In genomic region chr16:18803569-18804462, GRCh38 we compare ENCODE assay signal across 9 cellular contexts. TPM values are rescaled to one million over a fixed set of nuclear protein-coding genes. Genes with fewer than 3 reads are reported as not detected.
DNase-seq lines count a peak whose midpoint lies in the region; ATAC-seq and TF ChIP-seq lines count a peak whose summit lies in the region.
"Had no signal": no experiment of that assay in that cellular context is flagged by ENCODE, and none has a peak within 500 bp of the region (broad histone marks: within the 10 kb centered on the region; RNA-seq: fewer than 3 reads in every experiment).

No MANE protein-coding gene starts in this region.

- H3K27ac ChIP-seq in 22Rv1 (peak overlapping the region; percentile 93), iPS-18a (ENCODE audit: low read length) (peak overlapping the region; percentile 42), vagina (no peak overlapping the region)

- peak overlapping the region; percentile 40 for H3K9ac ChIP-seq in iPS-18a (ENCODE audit: low read length)

- CTCF ChIA-PET in activated B cell treated with CpG ODN at 0.5 μM for 24 hours (lab: Charles Lee): interaction anchor here (1.7 to 3.4 kb wide), 2 partner anchors 13 to 163 kb away, joined by 4 to 31 read pairs; partner anchors contain the start of gene RPS15A

- H3K9me3 Mint-ChIP-seq in activated B cell treated with CpG ODN at 0.5 μM for 24 hours: no peaks in the 10 kb centered on the region

- H3K27me3 ChIP-seq in iPS-18a (ENCODE audit: control insufficient read depth, insufficient read depth, low read length): no peaks in the 10 kb centered on the region
- no peaks in the 10 kb centered on the region for H3K27me3 ChIP-seq in vagina

- no peak overlapping the region for H3K4me3 Mint-ChIP-seq in activated B cell treated with CpG ODN at 0.5 μM for 24 hours

- no peak for TF ChIP-seq CTCF in 22Rv1 (IDR thresholded peaks at IDR 0.05)
- no peak for TF ChIP-seq CTCF in GM13976 (IDR thresholded peaks at IDR 0.05; ENCODE audit: borderline replicate concordance, control extremely low read depth, extremely low read depth, insufficient read depth, missing control alignments)
- no peak for TF ChIP-seq CTCF in activated B cell treated with CpG ODN at 0.5 μM for 24 hours (IDR thresholded peaks at IDR 0.05)
- TF ChIP-seq CTCF in vagina (IDR thresholded peaks at IDR 0.05): no peak

- H3K9me3 ChIP-seq in iPS-18a (ENCODE audit: control insufficient read depth, low read depth, low read length) (no peaks in the 10 kb centered on the region), vagina (no peaks in the 10 kb centered on the region)
- H3K9me3 ChIP-seq: mucosa of descending colon had no signal

- in situ Hi-C loops in GM13976 (cut with MboI; ENCODE audit: low sequenced_read_pairs, unreplicated experiment): loop anchor here (10.0 kb wide), 1 partner anchor 161 kb away; no protein-coding TSS in a partner anchor

- peaks cover 33% of the 10 kb centered on the region for H3K4me1 Mint-ChIP-seq in activated B cell treated with CpG ODN at 0.5 μM for 24 hours

- H3K4me1 ChIP-seq in iPS-18a (ENCODE audit: control insufficient read depth, low read depth, low read length) (peaks cover 31% of the 10 kb centered on the region), vagina (peaks cover 34% of the 10 kb centered on the region)

- H3K36me3 ChIP-seq in iPS-18a (ENCODE audit: control insufficient read depth, low read depth, low read length) (peaks cover 17% of the 10 kb centered on the region), vagina (peaks cover 3 to 13% of the 10 kb centered on the region in 2 donors)

- H3K4me3 ChIP-seq in iPS-18a (ENCODE audit: low read length) (peak overlapping the region; percentile 16), vagina (no peak overlapping the region)
- H3K4me3 ChIP-seq: mucosa of descending colon had no signal

- H3K36me3 Mint-ChIP-seq in activated B cell treated with CpG ODN at 0.5 μM for 24 hours (ENCODE audit: low read depth): peaks cover 35% of the 10 kb centered on the region

- H3K27me3 Mint-ChIP-seq in activated B cell treated with CpG ODN at 0.5 μM for 24 hours: no peaks in the 10 kb centered on the region

- POLR2A ChIA-PET in activated B cell treated with CpG ODN at 0.5 μM for 24 hours (lab: Charles Lee): interaction anchor here (0.7 to 1.4 kb wide), 4 partner anchors 14 to 43 kb away, joined by 3 to 7 read pairs (median 4); partner anchors contain the start of gene RPS15A

- intact Hi-C loops in activated B cell treated with CpG ODN at 0.5 μM for 24 hours (cut with micrococcal nuclease) (loop anchor here (10.0 kb wide), 1 partner anchor 51 kb away; no protein-coding TSS in a partner anchor), vagina (cut with DNase I) (loop anchor here (10.0 kb wide), 1 partner anchor 151 kb away; no protein-coding TSS in a partner anchor)

- H3K27ac Mint-ChIP-seq in activated B cell treated with CpG ODN at 0.5 μM for 24 hours: peak overlapping the region; percentile 5

- TF ChIP-seq POLR2A in vagina (IDR thresholded peaks at IDR 0.05): no peak

- DNase-seq in GM13976 (ENCODE audit: low spot score) (peak; percentile 23), activated B cell treated with CpG ODN at 0.5 μM for 24 hours (no peak), vagina (ENCODE audit: extremely low spot score in 2 of 2) (no peak), GDM1 (lab: John Stamatoyannopoulos, UW) (no peak), NCI-H510A (lab: John Stamatoyannopoulos, UW) (no peak)
- DNase-seq: mucosa of descending colon had no signal

- no peak for ATAC-seq in activated B cell treated with CpG ODN at 0.5 μM for 24 hours (ENCODE audit: low read depth)
- no peak for ATAC-seq in HG03095 (IDR thresholded peaks at IDR 0.05; ENCODE audit: unreplicated experiment)
- ATAC-seq: mucosa of descending colon had no signal

RNA-seq across cellular contexts. Expression of gene ARL6IP1, which starts 2.5 kb away (rescaled TPM):
- total RNA-seq in activated B cell treated with CpG ODN at 0.5 μM for 24 hours (94.0 and 98.3 TPM in 2 replicates), vagina (103 TPM)

RNA-seq across cellular contexts. Expression of gene RPS15A, which starts 13.7 kb away (rescaled TPM):
- total RNA-seq in activated B cell treated with CpG ODN at 0.5 μM for 24 hours (2,443 and 2,956 TPM in 2 replicates), vagina (1,238 TPM)
